Comparison of ENCODE assay signal across 20 cellular contexts in the genomic region with DNA sequence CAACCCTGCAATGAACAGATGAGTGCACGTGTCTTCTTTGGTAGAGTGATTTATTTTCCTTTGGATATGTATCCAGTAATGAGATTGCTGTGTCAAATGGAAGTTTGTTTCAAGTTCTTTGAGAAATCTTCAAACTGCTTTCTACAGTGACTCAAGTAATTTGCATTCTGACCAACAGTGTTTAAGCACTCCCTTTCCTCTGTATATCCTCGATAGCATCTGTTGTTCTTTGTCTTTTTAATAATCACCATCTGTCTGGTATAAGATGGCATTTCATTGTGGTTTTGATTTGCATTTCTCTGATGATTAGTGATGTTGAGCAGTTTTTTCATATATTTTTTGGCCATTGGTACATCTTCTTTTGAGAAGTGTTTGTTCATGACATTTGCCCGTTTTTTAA.
DNase-seq lines count a peak whose midpoint lies in the region; ATAC-seq, FAIRE-seq and TF ChIP-seq lines count a peak whose summit lies in the region.
"Had no signal": no experiment of that assay in that cellular context is flagged by ENCODE, and none has a peak within 500 bp of the region (broad histone marks: within the 10 kb centered on the region; RNA-seq: fewer than 3 reads in every experiment).

No MANE protein-coding gene starts in this region.

- ATAC-seq in HG02973 (IDR thresholded peaks at IDR 0.05; ENCODE audit: unreplicated experiment), result no peak
- ATAC-seq in HG02763 (IDR thresholded peaks at IDR 0.05; ENCODE audit: unreplicated experiment), result no peak

- peak; percentile 90 for FAIRE-seq in D721Med (lab: Jason Lieb, UNC)
- FAIRE-seq: GM12891, HTR-8/SVneo, RCC 7860 had no signal

- no peak for TF ChIP-seq CTCF in D721Med (IDR thresholded peaks at IDR 0.05; ENCODE audit: insufficient read depth, missing control alignments)

- DNase-seq in D721Med (ENCODE audit: insufficient read length, low spot score) (no peak), HS-5 (ENCODE audit: low read depth) (peak; percentile 4), NCI-H526 (lab: John Stamatoyannopoulos, UW) (peak; percentile 44), foreskin melanocyte (peak; percentile 20), NCI-H1694 (lab: John Stamatoyannopoulos, UW) (no peak)
- DNase-seq: DND-41, GM23248, H9, HFFc6, KG1, NCI-H1105, NCI-H146, NCI-H2081, OCI-M1, SHP77 had no signal

Comparison
In these comparisons a context has a peak if more than half of its experiments do, and no peak if none do; other contexts are left out.
1. DNase-seq: peak in HS-5 (single experiment), NCI-H526 (2 of 2) and foreskin melanocyte (single experiment); none in D721Med (single experiment) and NCI-H1694 (single experiment).